In the genomic region with DNA sequence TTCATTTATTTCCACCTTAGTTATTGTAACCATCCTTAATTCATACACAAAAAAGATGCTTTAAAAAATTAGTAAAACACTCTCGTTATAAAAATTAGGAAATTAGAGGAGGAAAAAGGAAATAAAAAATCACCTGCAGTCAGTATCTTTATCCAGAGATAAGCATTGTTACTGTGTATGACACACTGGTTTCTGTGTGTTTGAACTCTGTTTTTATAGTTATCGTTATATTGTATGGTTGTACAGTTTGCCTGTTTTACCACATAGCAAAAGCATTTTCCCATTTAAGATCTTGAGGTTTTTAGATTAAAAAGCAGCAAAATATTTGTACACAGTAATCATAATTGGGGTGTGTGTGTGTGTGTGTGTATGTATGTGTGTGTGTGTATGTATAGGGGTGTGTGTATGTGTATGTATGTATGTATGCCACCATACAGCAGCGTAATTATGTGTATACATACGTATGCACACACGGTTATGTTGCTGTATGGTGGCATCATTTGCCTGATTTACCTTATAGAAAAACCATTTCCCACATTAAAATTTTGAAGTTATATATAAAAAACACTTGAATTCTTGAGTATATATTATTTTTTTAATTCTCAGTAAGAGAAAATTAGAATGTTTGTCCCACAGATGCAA, we compare ENCODE assay signal across 1 cellular context.
TF ChIP-seq lines count a peak whose summit lies in the region.

No MANE protein-coding gene starts in this region.

TF ChIP-seq in HepG2, 621 proteins besides CTCF, POLR2A, EP300 and RAD21:
- TF ChIP-seq SP5 (CRISPR knock-in tag; IDR thresholded peaks at IDR 0.05; ENCODE audit: borderline replicate concordance, low read depth) (no peak), PHF20 (CRISPR knock-in tag; IDR thresholded peaks at IDR 0.05) (no peak), XRCC5 (optimal IDR thresholded peaks at IDR 0.05; ENCODE audit: low read length) (no peak), DNMT3B (CRISPR knock-in tag; conservative IDR thresholded peaks at IDR 0.05) (no peak), ZNF773 (CRISPR knock-in tag; IDR thresholded peaks at IDR 0.05; ENCODE audit: borderline replicate concordance) (no peak), ZNF879 (CRISPR knock-in tag; IDR thresholded peaks at IDR 0.05) (no peak), ZNF180 (CRISPR knock-in tag; IDR thresholded peaks at IDR 0.05; ENCODE audit: borderline replicate concordance, low read depth) (no peak), ISX (CRISPR knock-in tag; conservative IDR thresholded peaks at IDR 0.05) (no peak), ZNF782 (CRISPR knock-in tag; IDR thresholded peaks at IDR 0.05; ENCODE audit: borderline replicate concordance) (no peak), FOXP1 (IDR thresholded peaks at IDR 0.05) (no peak), FOXP1 (CRISPR knock-in tag; IDR thresholded peaks at IDR 0.05) (no peak), ZNF367 (CRISPR knock-in tag; IDR thresholded peaks at IDR 0.05; ENCODE audit: borderline replicate concordance) (no peak), KMT2A (CRISPR knock-in tag; IDR thresholded peaks at IDR 0.05) (no peak), ZNF772 (CRISPR knock-in tag; IDR thresholded peaks at IDR 0.05) (no peak), ZNF780A (CRISPR knock-in tag; IDR thresholded peaks at IDR 0.05) (no peak), JUNB (CRISPR knock-in tag; IDR thresholded peaks at IDR 0.05; ENCODE audit: borderline replicate concordance) (no peak), HDAC2 (CRISPR knock-in tag; IDR thresholded peaks at IDR 0.05) (no peak)
- TF ChIP-seq, protein P1, sequence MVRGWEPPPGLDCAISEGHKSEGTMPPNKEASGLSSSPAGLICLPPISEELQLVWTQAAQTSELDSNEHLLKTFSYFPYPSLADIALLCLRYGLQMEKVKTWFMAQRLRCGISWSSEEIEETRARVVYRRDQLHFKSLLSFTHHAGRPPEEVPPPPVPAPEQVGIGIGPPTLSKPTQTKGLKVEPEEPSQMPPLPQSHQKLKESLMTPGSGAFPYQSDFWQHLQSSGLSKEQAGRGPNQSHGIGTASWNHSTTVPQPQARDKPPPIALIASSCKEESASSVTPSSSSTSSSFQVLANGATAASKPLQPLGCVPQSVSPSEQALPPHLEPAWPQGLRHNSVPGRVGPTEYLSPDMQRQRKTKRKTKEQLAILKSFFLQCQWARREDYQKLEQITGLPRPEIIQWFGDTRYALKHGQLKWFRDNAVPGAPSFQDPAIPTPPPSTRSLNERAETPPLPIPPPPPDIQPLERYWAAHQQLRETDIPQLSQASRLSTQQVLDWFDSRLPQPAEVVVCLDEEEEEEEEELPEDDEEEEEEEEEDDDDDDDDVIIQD (CRISPR knock-in tag; IDR thresholded peaks at IDR 0.05; ENCODE audit: low read depth) = no peak
- TF ChIP-seq, protein P2, sequence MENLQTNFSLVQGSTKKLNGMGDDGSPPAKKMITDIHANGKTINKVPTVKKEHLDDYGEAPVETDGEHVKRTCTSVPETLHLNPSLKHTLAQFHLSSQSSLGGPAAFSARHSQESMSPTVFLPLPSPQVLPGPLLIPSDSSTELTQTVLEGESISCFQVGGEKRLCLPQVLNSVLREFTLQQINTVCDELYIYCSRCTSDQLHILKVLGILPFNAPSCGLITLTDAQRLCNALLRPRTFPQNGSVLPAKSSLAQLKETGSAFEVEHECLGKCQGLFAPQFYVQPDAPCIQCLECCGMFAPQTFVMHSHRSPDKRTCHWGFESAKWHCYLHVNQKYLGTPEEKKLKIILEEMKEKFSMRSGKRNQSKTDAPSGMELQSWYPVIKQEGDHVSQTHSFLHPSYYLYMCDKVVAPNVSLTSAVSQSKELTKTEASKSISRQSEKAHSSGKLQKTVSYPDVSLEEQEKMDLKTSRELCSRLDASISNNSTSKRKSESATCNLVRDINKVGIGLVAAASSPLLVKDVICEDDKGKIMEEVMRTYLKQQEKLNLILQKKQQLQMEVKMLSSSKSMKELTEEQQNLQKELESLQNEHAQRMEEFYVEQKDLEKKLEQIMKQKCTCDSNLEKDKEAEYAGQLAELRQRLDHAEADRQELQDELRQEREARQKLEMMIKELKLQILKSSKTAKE (CRISPR knock-in tag; IDR thresholded peaks at IDR 0.05; ENCODE audit: borderline replicate concordance) = no peak
- TF ChIP-seq, protein P3, sequence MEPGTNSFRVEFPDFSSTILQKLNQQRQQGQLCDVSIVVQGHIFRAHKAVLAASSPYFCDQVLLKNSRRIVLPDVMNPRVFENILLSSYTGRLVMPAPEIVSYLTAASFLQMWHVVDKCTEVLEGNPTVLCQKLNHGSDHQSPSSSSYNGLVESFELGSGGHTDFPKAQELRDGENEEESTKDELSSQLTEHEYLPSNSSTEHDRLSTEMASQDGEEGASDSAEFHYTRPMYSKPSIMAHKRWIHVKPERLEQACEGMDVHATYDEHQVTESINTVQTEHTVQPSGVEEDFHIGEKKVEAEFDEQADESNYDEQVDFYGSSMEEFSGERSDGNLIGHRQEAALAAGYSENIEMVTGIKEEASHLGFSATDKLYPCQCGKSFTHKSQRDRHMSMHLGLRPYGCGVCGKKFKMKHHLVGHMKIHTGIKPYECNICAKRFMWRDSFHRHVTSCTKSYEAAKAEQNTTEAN (CRISPR knock-in tag; conservative IDR thresholded peaks at IDR 0.05) = no peak
- TF ChIP-seq, protein P4, sequence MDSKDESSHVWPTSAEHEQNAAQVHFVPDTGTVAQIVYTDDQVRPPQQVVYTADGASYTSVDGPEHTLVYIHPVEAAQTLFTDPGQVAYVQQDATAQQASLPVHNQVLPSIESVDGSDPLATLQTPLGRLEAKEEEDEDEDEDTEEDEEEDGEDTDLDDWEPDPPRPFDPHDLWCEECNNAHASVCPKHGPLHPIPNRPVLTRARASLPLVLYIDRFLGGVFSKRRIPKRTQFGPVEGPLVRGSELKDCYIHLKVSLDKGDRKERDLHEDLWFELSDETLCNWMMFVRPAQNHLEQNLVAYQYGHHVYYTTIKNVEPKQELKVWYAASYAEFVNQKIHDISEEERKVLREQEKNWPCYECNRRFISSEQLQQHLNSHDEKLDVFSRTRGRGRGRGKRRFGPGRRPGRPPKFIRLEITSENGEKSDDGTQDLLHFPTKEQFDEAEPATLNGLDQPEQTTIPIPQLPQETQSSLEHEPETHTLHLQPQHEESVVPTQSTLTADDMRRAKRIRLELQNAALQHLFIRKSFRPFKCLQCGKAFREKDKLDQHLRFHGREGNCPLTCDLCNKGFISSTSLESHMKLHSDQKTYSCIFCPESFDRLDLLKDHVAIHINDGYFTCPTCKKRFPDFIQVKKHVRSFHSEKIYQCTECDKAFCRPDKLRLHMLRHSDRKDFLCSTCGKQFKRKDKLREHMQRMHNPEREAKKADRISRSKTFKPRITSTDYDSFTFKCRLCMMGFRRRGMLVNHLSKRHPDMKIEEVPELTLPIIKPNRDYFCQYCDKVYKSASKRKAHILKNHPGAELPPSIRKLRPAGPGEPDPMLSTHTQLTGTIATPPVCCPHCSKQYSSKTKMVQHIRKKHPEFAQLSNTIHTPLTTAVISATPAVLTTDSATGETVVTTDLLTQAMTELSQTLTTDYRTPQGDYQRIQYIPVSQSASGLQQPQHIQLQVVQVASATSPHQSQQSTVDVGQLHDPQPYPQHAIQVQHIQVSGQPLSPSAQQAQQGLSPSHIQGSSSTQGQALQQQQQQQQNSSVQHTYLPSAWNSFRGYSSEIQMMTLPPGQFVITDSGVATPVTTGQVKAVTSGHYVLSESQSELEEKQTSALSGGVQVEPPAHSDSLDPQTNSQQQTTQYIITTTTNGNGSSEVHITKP (CRISPR knock-in tag; IDR thresholded peaks at IDR 0.05; ENCODE audit: low read depth) = no peak
TF ChIP-seq in HepG2: peak in this region for 0.
